13 cellular contexts compared by ENCODE assay signal in the genomic region with DNA sequence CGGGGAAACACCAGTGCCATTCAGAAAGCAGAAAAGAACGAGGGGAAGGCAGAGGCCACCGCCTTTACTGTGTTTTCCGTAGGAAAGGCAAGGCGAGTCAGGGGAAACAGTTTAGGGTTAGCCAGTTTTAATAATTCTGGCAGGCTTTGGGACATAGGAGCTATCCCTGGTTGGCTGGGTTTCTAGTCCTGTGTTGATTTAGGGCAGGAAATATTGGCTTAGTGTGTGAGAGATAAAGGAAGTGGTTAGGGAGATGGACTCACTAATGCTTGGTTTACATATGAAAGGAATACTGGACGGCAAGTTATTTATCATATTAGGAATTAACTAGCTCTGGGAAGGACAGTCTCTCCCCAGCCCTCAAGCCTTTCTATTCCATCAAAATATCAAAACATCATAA. TPM values are rescaled to one million over a fixed set of nuclear protein-coding genes. Genes with fewer than 3 reads are reported as not detected.
DNase-seq lines count a peak whose midpoint lies in the region; ATAC-seq and TF ChIP-seq lines count a peak whose summit lies in the region.
"Had no signal": no experiment of that assay in that cellular context is flagged by ENCODE, and none has a peak within 500 bp of the region (broad histone marks: within the 10 kb centered on the region; RNA-seq: fewer than 3 reads in every experiment).

No MANE protein-coding gene starts in this region.

- ATAC-seq in GM21367 (IDR thresholded peaks at IDR 0.05; ENCODE audit: unreplicated experiment) = no peak

- TF ChIP-seq POLR2A in esophagus muscularis mucosa (IDR thresholded peaks at IDR 0.05; ENCODE audit: low read depth) (no peak), ovary (IDR thresholded peaks at IDR 0.05) (no peak)

- H3K4me3 ChIP-seq in esophagus muscularis mucosa (peak overlapping the region; percentile 4 to 47 (median 18)), ovary (no peak overlapping the region)
- H3K4me3 ChIP-seq: BLaER1 treated with 17β-estradiol and CSF1 and Interleukin-3, amounts not matched to agents 10 nM and 100 nM; skin epidermis had no signal

- no peak for TF ChIP-seq CTCF in esophagus muscularis mucosa (IDR thresholded peaks at IDR 0.05)
- no peak for TF ChIP-seq CTCF in ovary (IDR thresholded peaks at IDR 0.05)

- H3K36me3 ChIP-seq in esophagus muscularis mucosa = no peaks in the 10 kb centered on the region
- H3K36me3 ChIP-seq in ovary = no peaks in the 10 kb centered on the region
- H3K36me3 ChIP-seq: BLaER1 treated with 17β-estradiol and CSF1 and Interleukin-3, amounts not matched to agents 10 nM and 100 nM had no signal

- peak; percentile 46 for DNase-seq in EL
- peak; percentile 67 for DNase-seq in NCI-H69 (lab: John Stamatoyannopoulos, UW)
- DNase-seq in esophagus muscularis mucosa (ENCODE audit: extremely low spot score) = no peak
- DNase-seq in ovary = peak in 1 of 5 donors; percentile 23
- DNase-seq in superior temporal gyrus (ENCODE audit: extremely low spot score) = no peak
- DNase-seq in activated CD8-positive, alpha-beta memory T cell treated with anti-CD3 and anti-CD28 coated beads, Interleukin-2, amount 50 U/mL, for 4 hours = no peak
- DNase-seq in SK-N-DZ (ENCODE audit: low spot score) = no peak
- DNase-seq: endodermal cell, GDM1, T-helper 9 cell had no signal

- no peaks in the 10 kb centered on the region for H3K9me3 ChIP-seq in esophagus muscularis mucosa
- no peaks in the 10 kb centered on the region for H3K9me3 ChIP-seq in ovary
- H3K9me3 ChIP-seq: BLaER1 treated with 17β-estradiol and CSF1 and Interleukin-3, amounts not matched to agents 10 nM and 100 nM had no signal

- WGBS in esophagus muscularis mucosa = 16% methylated on average over 6 of the region's 6 CpGs
- 12 to 14% (median 12%) methylated on average over 6 of the region's 6 CpGs for WGBS in ovary, 3 donors

- H3K4me1 ChIP-seq in esophagus muscularis mucosa (peaks cover 32 to 97% (median 96%) of the 10 kb centered on the region in 4 donors), ovary (ENCODE audit: insufficient read depth) (peaks cover 25% of the 10 kb centered on the region)

- intact Hi-C loops in esophagus muscularis mucosa (cut with DNase I) (no loop called here), ovary (cut with DNase I) (loop anchor here in 1 of 4 donors (10.0 kb wide), 1 partner anchor 47 kb away; no protein-coding TSS in a partner anchor)

- H3K27ac ChIP-seq in esophagus muscularis mucosa (replicated peaks in 1 of 4) = peak overlapping the region; percentile 83 to 87 (median 86)
- peak overlapping the region; percentile 44 to 53 for H3K27ac ChIP-seq in ovary
- H3K27ac ChIP-seq: BLaER1 treated with 17β-estradiol and CSF1 and Interleukin-3, amounts not matched to agents 10 nM and 100 nM had no signal

- TF ChIP-seq EP300 in esophagus muscularis mucosa (IDR thresholded peaks at IDR 0.05) (no peak), ovary (IDR thresholded peaks at IDR 0.05) (no peak)

- H3K27me3 ChIP-seq in esophagus muscularis mucosa = no peaks in the 10 kb centered on the region
- no peaks in the 10 kb centered on the region for H3K27me3 ChIP-seq in ovary
- H3K27me3 ChIP-seq: BLaER1 treated with 17β-estradiol and CSF1 and Interleukin-3, amounts not matched to agents 10 nM and 100 nM had no signal

RNA-seq across cellular contexts. Expression of gene SYNPO2, which starts 53.1 kb away (rescaled TPM):
- 1,000 to 10,000 TPM; 2,073 to 2,783 (median 2,517) TPM for total RNA-seq in esophagus muscularis mucosa
- 100 to 1,000 TPM in 5 of 7 donors, 10 to 100 TPM in 2; 61.9 to 265 (median 165) TPM for total RNA-seq in ovary
- polyA plus RNA-seq in ovary = 100 to 1,000 TPM in 1 of 2 donors, 10 to 100 TPM in 1; 54.8 to 121 TPM
- polyA plus RNA-seq in SK-N-DZ (2014; cell fraction: cytosol; rRNA removed) = 6.0 TPM in 2 replicates
- polyA plus RNA-seq in SK-N-DZ (2014; cell fraction: nucleus; rRNA removed) = 4.6 and 5.4 TPM in 2 replicates

Comparison
In these comparisons a context has a peak if more than half of its experiments do, and no peak if none do; other contexts are left out.
1. DNase-seq: peak in EL (single experiment) and NCI-H69 (single experiment); none in esophagus muscularis mucosa (single experiment), superior temporal gyrus (single experiment), activated CD8-positive, alpha-beta memory T cell treated with anti-CD3 and anti-CD28 coated beads, Interleukin-2, amount 50 U/mL, for 4 hours (single experiment) and SK-N-DZ (single experiment).
2. RNA of gene SYNPO2, which starts 53.1 kb away (total RNA-seq): 2,073 to 2,783 TPM in esophagus muscularis mucosa; 61.9 to 265 TPM in ovary; every median in the first group is over 4 times any median in the second.